11 cellular contexts compared by ENCODE assay signal in genomic region chr18:48330016-48330991, GRCh38.
A peak's percentile ranks its signal among the peaks of the same experiment; 100 is the strongest.
DNase-seq lines count a peak whose midpoint lies in the region; ATAC-seq, FAIRE-seq and TF ChIP-seq lines count a peak whose summit lies in the region.
"Had no signal": no experiment of that assay in that cellular context is flagged by ENCODE, and none has a peak within 500 bp of the region (broad histone marks: within the 10 kb centered on the region; RNA-seq: fewer than 3 reads in every experiment).

No MANE protein-coding gene starts in this region.

- H3K9me3 ChIP-seq in pancreas = no peaks in the 10 kb centered on the region

- no peaks in the 10 kb centered on the region for H3K27me3 ChIP-seq in pancreas

- no peak for FAIRE-seq in pancreas (lab: Jason Lieb, UNC)

- H3K27ac ChIP-seq in coronary artery = peak overlapping the region; percentile 38 to 58
- no peak overlapping the region for H3K27ac ChIP-seq in pancreas

- peak; percentile 99 for DNase-seq in DMS53 (lab: John Stamatoyannopoulos, UW)
- peak; percentile 49 for DNase-seq in NCI-H2196 treated with DMSO at 0.1 percent for 48 hours (lab: John Stamatoyannopoulos, UW; ENCODE audit: unreplicated experiment)
- no peak for DNase-seq in coronary artery (ENCODE audit: low spot score)
- DNase-seq in pancreas = no peak
- DNase-seq: activated B cell treated with CpG ODN at 0.5 μM for 24 hours, cortex of kidney, NCI-H2029 had no signal

- peak in 3 of 4 donors; percentile 30 to 45 (median 32) for ATAC-seq in pancreas
- ATAC-seq in GM21825 (IDR thresholded peaks at IDR 0.05; ENCODE audit: unreplicated experiment) = no peak
- no peak for ATAC-seq in GM21423 (IDR thresholded peaks at IDR 0.05; ENCODE audit: unreplicated experiment)
- ATAC-seq in HG02678 (IDR thresholded peaks at IDR 0.05; ENCODE audit: unreplicated experiment) = no peak
- no peak for ATAC-seq in HG02763 (IDR thresholded peaks at IDR 0.05; ENCODE audit: unreplicated experiment)

- no peaks in the 10 kb centered on the region for H3K4me1 ChIP-seq in pancreas

- no peak for TF ChIP-seq CTCF in coronary artery (IDR thresholded peaks at IDR 0.05)
- no peak for TF ChIP-seq CTCF in pancreas (IDR thresholded peaks at IDR 0.05)

- 62 to 76% methylated on average over 8 of the region's 8 CpGs for WGBS in pancreas, 2 donors

- no peaks in the 10 kb centered on the region for H3K36me3 ChIP-seq in pancreas

- intact Hi-C loops in pancreas (cut with DNase I) = no loop called here

- H3K4me3 ChIP-seq in coronary artery (no peak overlapping the region), pancreas (no peak overlapping the region)

Comparison
In these comparisons a context has a peak if more than half of its experiments do, and no peak if none do; other contexts are left out.
1. DNase-seq: peak in DMS53 (single experiment) and NCI-H2196 treated with DMSO at 0.1 percent for 48 hours (single experiment); none in coronary artery (single experiment) and pancreas (0 of 6).
2. H3K27ac ChIP-seq: peak in coronary artery (2 of 2); none in pancreas (0 of 4).
3. ATAC-seq: peak in pancreas (3 of 4); none in GM21825 (single experiment), GM21423 (single experiment), HG02678 (single experiment) and HG02763 (single experiment).